Comparison of ENCODE assay signal across 9 cellular contexts in the genomic region with DNA sequence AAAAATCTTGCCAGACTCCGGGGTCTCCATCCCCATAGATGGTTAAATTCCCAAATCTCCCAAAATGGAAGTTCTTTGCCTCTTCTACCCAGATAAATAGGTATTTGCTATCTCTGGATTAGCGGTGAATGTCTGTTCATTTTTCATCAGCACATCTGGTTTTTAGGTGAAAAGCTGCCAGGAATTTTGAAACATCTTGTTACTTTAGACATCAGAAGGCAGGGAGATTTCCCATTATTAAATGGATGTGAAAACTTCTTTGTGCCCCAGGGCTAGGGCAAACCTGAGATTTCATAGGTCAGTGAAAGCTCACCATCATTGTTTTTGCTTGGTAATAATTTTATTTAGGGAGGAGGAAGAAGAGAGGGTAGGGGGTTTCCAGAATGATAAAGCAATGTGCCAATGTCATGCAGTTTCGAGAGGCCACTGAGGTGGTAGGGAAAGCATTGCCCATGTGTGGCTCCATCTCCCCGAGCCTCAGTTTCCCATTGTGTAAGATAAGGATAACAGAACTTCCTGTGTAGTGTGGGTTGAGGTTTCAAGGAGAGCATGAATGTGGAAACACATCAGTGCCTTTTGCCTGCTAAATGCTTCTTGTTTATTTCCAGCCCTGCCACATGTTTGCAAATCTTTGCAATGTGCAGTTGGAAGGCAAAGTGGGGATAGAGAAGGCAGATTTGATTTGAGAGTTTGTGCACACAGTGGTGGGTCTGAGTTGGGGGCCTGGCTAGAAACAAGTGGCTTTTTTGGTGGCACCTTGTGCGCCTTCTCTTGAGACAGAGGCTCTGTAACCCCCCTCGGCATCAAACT.
A peak's percentile ranks its signal among the peaks of the same experiment; 100 is the strongest.
DNase-seq lines count a peak whose midpoint lies in the region; ATAC-seq and TF ChIP-seq lines count a peak whose summit lies in the region.
"Had no signal": no experiment of that assay in that cellular context is flagged by ENCODE, and none has a peak within 500 bp of the region (broad histone marks: within the 10 kb centered on the region; RNA-seq: fewer than 3 reads in every experiment).

No MANE protein-coding gene starts in this region.

- no peaks in the 10 kb centered on the region for H3K27me3 ChIP-seq in right cardiac atrium (ENCODE audit: control insufficient read depth, insufficient read depth)
- H3K27me3 ChIP-seq in osteoblast (ENCODE audit: insufficient read depth, low read length): no peaks in the 10 kb centered on the region
- H3K27me3 ChIP-seq in aorta (ENCODE audit: control insufficient read depth in 1 of 2, insufficient read depth in 2 of 2, low read length in 1 of 2): no peaks in the 10 kb centered on the region

- H3K4me3 ChIP-seq in right cardiac atrium (ENCODE audit: low read length): no peak overlapping the region
- H3K4me3 ChIP-seq in osteoblast (ENCODE audit: insufficient read depth, low read length): peak overlapping the region; percentile 71
- no peak overlapping the region for H3K4me3 ChIP-seq in aorta (ENCODE audit: low read length in 2 of 2)

- H3K9me3 ChIP-seq in right cardiac atrium (ENCODE audit: control insufficient read depth, low read length) (no peaks in the 10 kb centered on the region), osteoblast (ENCODE audit: low read depth, low read length) (no peaks in the 10 kb centered on the region), aorta (ENCODE audit: control insufficient read depth, low read length) (no peaks in the 10 kb centered on the region)

- ATAC-seq in right cardiac atrium: no peak
- no peak for ATAC-seq in Right ventricle myocardium superior (ENCODE audit: poor library complexity)
- no peak for ATAC-seq in aorta (ENCODE audit: low FRiP score)
- no peak for ATAC-seq in HG02610 (IDR thresholded peaks at IDR 0.05; ENCODE audit: unreplicated experiment)

- H4K20me1 ChIP-seq in osteoblast (ENCODE audit: insufficient read depth, low read length): no peaks in the 10 kb centered on the region

- H3K27ac ChIP-seq in right cardiac atrium (ENCODE audit: low read length) (peak overlapping the region; percentile 71), osteoblast (ENCODE audit: low read depth, low read length) (peak overlapping the region; percentile 98), aorta (ENCODE audit: low read depth in 1 of 2, low read length in 2 of 2) (peak overlapping the region; percentile 95 to 98)

- H3K4me1 ChIP-seq in right cardiac atrium (ENCODE audit: control insufficient read depth, insufficient read depth, low read length): peaks cover 4% of the 10 kb centered on the region
- H3K4me1 ChIP-seq in osteoblast (ENCODE audit: insufficient read depth, low read length): peaks cover 36% of the 10 kb centered on the region
- H3K4me1 ChIP-seq in aorta (ENCODE audit: control insufficient read depth in 1 of 2, insufficient read depth in 2 of 2, low read length in 2 of 2): no peaks in the 10 kb centered on the region

- no peak for TF ChIP-seq CTCF in osteoblast (IDR thresholded peaks at IDR 0.05; ENCODE audit: extremely low read depth, low read depth, low read length)

- H2AFZ ChIP-seq in osteoblast (ENCODE audit: low read length): no peak overlapping the region

- H3K79me2 ChIP-seq in osteoblast (ENCODE audit: insufficient read depth, low read length): no peaks in the 10 kb centered on the region

- peak overlapping the region; percentile 95 for H3K4me2 ChIP-seq in osteoblast (ENCODE audit: insufficient read depth, low read length)

- intact Hi-C loops in right cardiac atrium (cut with DNase I) (loop anchor here (2.0 to 10.0 kb wide), 7 partner anchors 98 to 418 kb away; a partner anchor contains a TSS), Right ventricle myocardium superior (cut with DNase I) (loop anchor here (5.0 kb wide), 1 partner anchor 150 kb away; a partner anchor contains a TSS), aorta (cut with DNase I) (loop anchor here (1.0 to 10.0 kb wide), 6 partner anchors 90 to 208 kb away; no protein-coding TSS in a partner anchor)

- 60% methylated on average over 6 of the region's 6 CpGs for WGBS in right cardiac atrium
- 79% methylated on average over 6 of the region's 6 CpGs for WGBS in aorta, 2 donors

- DNase-seq in right cardiac atrium (no peak), Right ventricle myocardium superior (no peak), fibroblast of gingiva (ENCODE audit: low read depth) (peak; percentile 56), osteoblast (ENCODE audit: insufficient read length, low spot score, missing footprints) (peak; percentile 25), aorta (no peak), DMS53 treated with DMSO at 0.1 percent for 48 hours (lab: John Stamatoyannopoulos, UW; ENCODE audit: unreplicated experiment) (no peak), NCI-H2227 treated with DMSO at 0.1 percent for 48 hours (lab: John Stamatoyannopoulos, UW) (no peak)
- DNase-seq: stimulated activated CD4-positive, alpha-beta T cell treated with anti-CD3 and anti-CD28 coated beads, Interleukin-4, amount 100 ng/mL, for 4 hours had no signal

- H3K36me3 ChIP-seq in osteoblast (ENCODE audit: insufficient read depth, low read length) (no peaks in the 10 kb centered on the region), aorta (ENCODE audit: control insufficient read depth in 1 of 2, insufficient read depth in 2 of 2, low read length in 1 of 2) (no peaks in the 10 kb centered on the region)

Comparison
In these comparisons a context has a peak if more than half of its experiments do, and no peak if none do; other contexts are left out.
1. DNase-seq: peak in fibroblast of gingiva (single experiment) and osteoblast (single experiment); none in right cardiac atrium (0 of 3), Right ventricle myocardium superior (single experiment), aorta (0 of 2), DMS53 treated with DMSO at 0.1 percent for 48 hours (single experiment) and NCI-H2227 treated with DMSO at 0.1 percent for 48 hours (single experiment).
2. Peak in every context shown above with its lines, with median percentiles within 50 percentile points of each other: H3K27ac ChIP-seq.